In the genomic region with DNA sequence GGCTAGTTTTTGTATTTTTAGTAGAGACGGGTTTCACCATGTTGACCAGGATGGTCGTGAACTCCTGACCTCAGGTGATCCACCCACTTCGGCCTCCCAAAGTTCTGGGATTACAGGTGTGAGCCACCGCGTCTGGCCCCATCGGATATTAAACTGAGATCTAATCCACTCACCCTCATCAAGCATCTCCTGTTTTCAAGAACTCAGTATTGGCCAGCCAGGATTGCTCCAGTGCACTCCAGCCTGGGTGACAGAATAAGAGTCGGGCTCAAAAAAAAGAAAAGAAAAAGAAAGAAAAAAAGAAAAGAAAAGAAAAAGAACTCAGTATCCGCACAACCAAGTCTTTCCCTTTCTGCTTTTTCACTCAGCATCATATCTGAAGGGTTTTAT, we compare ENCODE assay signal across 18 cellular contexts.
DNase-seq lines count a peak whose midpoint lies in the region; ATAC-seq and TF ChIP-seq lines count a peak whose summit lies in the region.
"Had no signal": no experiment of that assay in that cellular context is flagged by ENCODE, and none has a peak within 500 bp of the region (broad histone marks: within the 10 kb centered on the region; RNA-seq: fewer than 3 reads in every experiment).

No MANE protein-coding gene starts in this region.

- no peaks in the 10 kb centered on the region for H4K20me1 ChIP-seq in BLaER1
- no peaks in the 10 kb centered on the region for H4K20me1 ChIP-seq in Karpas-422 (ENCODE audit: insufficient read depth, low read depth, low read length)

- H3K27me3 Mint-ChIP-seq in MCF 10A (ENCODE audit: insufficient read depth, unreplicated experiment) (peaks cover 26% of the 10 kb centered on the region), naive B cell (no peaks in the 10 kb centered on the region)
- no peaks in the 10 kb centered on the region for H3K27me3 Mint-ChIP-seq in activated CD8-positive, alpha-beta T cell treated with anti-CD3 and anti-CD28 coated beads, Interleukin-2, amount 10 ng/mL, durations not matched to agents 7 days and 5 days (ENCODE audit: low read depth)
- H3K27me3 Mint-ChIP-seq: activated naive CD8-positive, alpha-beta T cell treated with anti-CD3 and anti-CD28 coated beads, Interleukin-2, amount 10 ng/mL, durations not matched to agents 7 days and 5 days; dendritic cell treated with granulocyte-macrophage colony-stimulating factor and Interleukin-4, amounts not matched to agents 40 ng/mL and 50 ng/mL, for 4 days; stimulated activated memory B cell treated with anti-CD40 and anti-IgM and Interleukin-4, amounts not matched to agents 10 μg/mL and 1 μg/mL and 100 μg/mL, for 72 hours had no signal

- H3K36me3 Mint-ChIP-seq in MCF 10A (ENCODE audit: insufficient read depth, unreplicated experiment) (no peaks in the 10 kb centered on the region), naive B cell (no peaks in the 10 kb centered on the region)
- H3K36me3 Mint-ChIP-seq in activated CD8-positive, alpha-beta T cell treated with anti-CD3 and anti-CD28 coated beads, Interleukin-2, amount 10 ng/mL, durations not matched to agents 7 days and 5 days (ENCODE audit: low read depth): no peaks in the 10 kb centered on the region
- H3K36me3 Mint-ChIP-seq: activated naive CD8-positive, alpha-beta T cell treated with anti-CD3 and anti-CD28 coated beads, Interleukin-2, amount 10 ng/mL, durations not matched to agents 7 days and 5 days had no signal

- no peaks in the 10 kb centered on the region for H3K9me3 Mint-ChIP-seq in MCF 10A (ENCODE audit: unreplicated experiment)
- H3K9me3 Mint-ChIP-seq in naive B cell: peaks cover 0 to 2% (median 0%) of the 10 kb centered on the region in 7 donors
- no peaks in the 10 kb centered on the region for H3K9me3 Mint-ChIP-seq in activated CD8-positive, alpha-beta T cell treated with anti-CD3 and anti-CD28 coated beads, Interleukin-2, amount 10 ng/mL, durations not matched to agents 7 days and 5 days (ENCODE audit: insufficient read depth)
- H3K9me3 Mint-ChIP-seq: activated naive CD8-positive, alpha-beta T cell treated with anti-CD3 and anti-CD28 coated beads, Interleukin-2, amount 10 ng/mL, durations not matched to agents 7 days and 5 days; stimulated activated memory B cell treated with anti-CD40 and anti-IgM and Interleukin-4, amounts not matched to agents 10 μg/mL and 1 μg/mL and 100 μg/mL, for 72 hours had no signal

- H2AFZ ChIP-seq in Karpas-422 (ENCODE audit: low read length): no peak overlapping the region
- H2AFZ ChIP-seq: hepatocyte had no signal

- no peaks in the 10 kb centered on the region for H3K79me2 ChIP-seq in Karpas-422 (ENCODE audit: low read length)
- H3K79me2 ChIP-seq: hepatocyte had no signal

- ATAC-seq in naive B cell (ENCODE audit: low read depth in 2 of 2) (no peak), HG03460 (IDR thresholded peaks at IDR 0.05; ENCODE audit: unreplicated experiment) (no peak)
- no peak for ATAC-seq in activated CD8-positive, alpha-beta T cell treated with anti-CD3 and anti-CD28 coated beads, Interleukin-2, amount 10 ng/mL, durations not matched to agents 7 days and 5 days
- ATAC-seq: HCT116; stimulated activated memory B cell treated with anti-CD40 and anti-IgM and Interleukin-4, amounts not matched to agents 10 μg/mL and 1 μg/mL and 100 μg/mL, for 72 hours had no signal

- H3K4me3 Mint-ChIP-seq in MCF 10A (ENCODE audit: unreplicated experiment): peak overlapping the region; percentile 67
- peak overlapping the region in 6 of 8 donors; percentile 52 to 92 (median 86) for H3K4me3 Mint-ChIP-seq in naive B cell
- no peak overlapping the region for H3K4me3 Mint-ChIP-seq in activated CD8-positive, alpha-beta T cell treated with anti-CD3 and anti-CD28 coated beads, Interleukin-2, amount 10 ng/mL, durations not matched to agents 7 days and 5 days
- H3K4me3 Mint-ChIP-seq: activated naive CD8-positive, alpha-beta T cell treated with anti-CD3 and anti-CD28 coated beads, Interleukin-2, amount 10 ng/mL, durations not matched to agents 7 days and 5 days; dendritic cell treated with granulocyte-macrophage colony-stimulating factor and Interleukin-4, amounts not matched to agents 40 ng/mL and 50 ng/mL, for 4 days; stimulated activated memory B cell treated with anti-CD40 and anti-IgM and Interleukin-4, amounts not matched to agents 10 μg/mL and 1 μg/mL and 100 μg/mL, for 72 hours had no signal

- peaks cover 16% of the 10 kb centered on the region for H3K27me3 ChIP-seq in BLaER1
- H3K27me3 ChIP-seq in Karpas-422 (ENCODE audit: low read length): no peaks in the 10 kb centered on the region
- H3K27me3 ChIP-seq in thyroid gland: no peaks in the 10 kb centered on the region
- H3K27me3 ChIP-seq: hepatocyte, sigmoid colon, tibial nerve had no signal

- H3K9ac ChIP-seq in BLaER1: no peak overlapping the region
- no peak overlapping the region for H3K9ac ChIP-seq in Karpas-422 (ENCODE audit: low read length)

- 95 to 98% methylated on average over 8 of the region's 8 CpGs for WGBS in thyroid gland, 2 donors

- no peaks in the 10 kb centered on the region for H3K9me2 ChIP-seq in Karpas-422 (replicated peaks; ENCODE audit: insufficient read depth, low read length)

- H3K36me3 ChIP-seq in BLaER1: peaks cover 55% of the 10 kb centered on the region
- no peaks in the 10 kb centered on the region for H3K36me3 ChIP-seq in Karpas-422 (ENCODE audit: insufficient read depth, low read length)
- no peaks in the 10 kb centered on the region for H3K36me3 ChIP-seq in thyroid gland
- H3K36me3 ChIP-seq: sigmoid colon, tibial nerve had no signal

- no peak for TF ChIP-seq POLR2A in thyroid gland (IDR thresholded peaks at IDR 0.05)

- H3K4me3 ChIP-seq in BLaER1 (peak overlapping the region; percentile 63), Karpas-422 (ENCODE audit: low read length) (peak overlapping the region; percentile 45; the same call in 1 of the 2 replicates), thyroid gland (replicated peaks in 1 of 3) (peak overlapping the region in 1 of 3 donors; percentile 4)
- H3K4me3 ChIP-seq: hepatocyte had no signal

- TF ChIP-seq CTCF in MCF 10A (IDR thresholded peaks at IDR 0.05; ENCODE audit: unreplicated experiment) (no peak), thyroid gland (IDR thresholded peaks at IDR 0.05) (no peak)

- H3K4me2 ChIP-seq in BLaER1 (peak overlapping the region; percentile 62), Karpas-422 (ENCODE audit: low read depth, low read length, poor library complexity, severe bottlenecking) (peak overlapping the region; percentile 47)
- H3K4me2 ChIP-seq: hepatocyte had no signal

- DNase-seq in Karpas-422 (no peak), MCF 10A (ENCODE audit: unreplicated experiment) (no peak), naive B cell (no peak), thyroid gland (no peak), NCI-H1694 (lab: John Stamatoyannopoulos, UW) (no peak)
- DNase-seq in activated CD8-positive, alpha-beta T cell treated with anti-CD3 and anti-CD28 coated beads, Interleukin-2, amount 10 ng/mL, durations not matched to agents 7 days and 5 days: no peak
- DNase-seq: activated CD4-positive, alpha-beta T cell treated with anti-CD3 and anti-CD28 coated beads for 48 hours; activated naive CD8-positive, alpha-beta T cell treated with anti-CD3 and anti-CD28 coated beads, Interleukin-2, amount 10 ng/mL, durations not matched to agents 7 days and 5 days; Caco-2; NCI-H524 treated with DMSO at 0.1 percent for 48 hours had no signal

- H3K4me1 Mint-ChIP-seq in MCF 10A (ENCODE audit: insufficient read depth, unreplicated experiment) (peaks cover 8% of the 10 kb centered on the region), naive B cell (peaks cover 0 to 10% (median 0%) of the 10 kb centered on the region in 3 donors)
- H3K4me1 Mint-ChIP-seq in activated CD8-positive, alpha-beta T cell treated with anti-CD3 and anti-CD28 coated beads, Interleukin-2, amount 10 ng/mL, durations not matched to agents 7 days and 5 days (ENCODE audit: low read depth): no peaks in the 10 kb centered on the region
- H3K4me1 Mint-ChIP-seq: activated naive CD8-positive, alpha-beta T cell treated with anti-CD3 and anti-CD28 coated beads, Interleukin-2, amount 10 ng/mL, durations not matched to agents 7 days and 5 days; stimulated activated memory B cell treated with anti-CD40 and anti-IgM and Interleukin-4, amounts not matched to agents 10 μg/mL and 1 μg/mL and 100 μg/mL, for 72 hours had no signal

- CTCF ChIA-PET in MCF 10A (lab: Yijun Ruan, JAX): interaction anchor here (0.6 to 4.2 kb wide), 4 partner anchors 35 to 1614 kb away, joined by 3 to 22 read pairs (median 3); no protein-coding TSS in a partner anchor
- CTCF ChIA-PET in activated CD8-positive, alpha-beta T cell treated with anti-CD3 and anti-CD28 coated beads, Interleukin-2, amount 10 ng/mL, durations not matched to agents 7 days and 5 days (lab: Charles Lee): no interaction called here

- POLR2A ChIA-PET in MCF 10A (lab: Yijun Ruan, JAX): interaction anchor here (0.8 to 1.5 kb wide), 2 partner anchors 35 to 81 kb away, joined by 3 to 5 read pairs; no protein-coding TSS in a partner anchor
- POLR2A ChIA-PET in activated CD8-positive, alpha-beta T cell treated with anti-CD3 and anti-CD28 coated beads, Interleukin-2, amount 10 ng/mL, durations not matched to agents 7 days and 5 days (lab: Charles Lee): no interaction called here

- peaks cover 35% of the 10 kb centered on the region for H3K9me3 ChIP-seq in BLaER1
- no peaks in the 10 kb centered on the region for H3K9me3 ChIP-seq in Karpas-422 (ENCODE audit: low read length)
- H3K9me3 ChIP-seq in thyroid gland: no peaks in the 10 kb centered on the region
- H3K9me3 ChIP-seq: Caco-2, sigmoid colon had no signal

- intact Hi-C loops in MCF 10A (cut with micrococcal nuclease) (loop anchor here (1.0 to 10.0 kb wide), 7 partner anchors 17 to 1961 kb away; partner anchors contain the start of gene RAP2C), thyroid gland (cut with DNase I) (no loop called here)

- H3K27ac Mint-ChIP-seq in MCF 10A (ENCODE audit: low read depth, unreplicated experiment) (no peak overlapping the region), naive B cell (peak overlapping the region in 2 of 6 donors; percentile 28 to 77)
- no peak overlapping the region for H3K27ac Mint-ChIP-seq in activated CD8-positive, alpha-beta T cell treated with anti-CD3 and anti-CD28 coated beads, Interleukin-2, amount 10 ng/mL, durations not matched to agents 7 days and 5 days
- H3K27ac Mint-ChIP-seq: activated naive CD8-positive, alpha-beta T cell treated with anti-CD3 and anti-CD28 coated beads, Interleukin-2, amount 10 ng/mL, durations not matched to agents 7 days and 5 days; dendritic cell treated with granulocyte-macrophage colony-stimulating factor and Interleukin-4, amounts not matched to agents 40 ng/mL and 50 ng/mL, for 4 days; stimulated activated memory B cell treated with anti-CD40 and anti-IgM and Interleukin-4, amounts not matched to agents 10 μg/mL and 1 μg/mL and 100 μg/mL, for 72 hours had no signal

- BruUV-seq in MCF 10A (replicated peaks; lab: Mats Ljungman, UMichigan): no TSS peak

- H3K4me1 ChIP-seq in BLaER1 (no peaks in the 10 kb centered on the region; the same call in 1 of the 2 replicates), Karpas-422 (ENCODE audit: low read length) (peaks cover 9% of the 10 kb centered on the region), thyroid gland (no peaks in the 10 kb centered on the region)
- H3K4me1 ChIP-seq: Caco-2, sigmoid colon, tibial nerve had no signal

- H3K27ac ChIP-seq in BLaER1 (no peak overlapping the region), Karpas-422 (ENCODE audit: low read length) (no peak overlapping the region), thyroid gland (no peak overlapping the region)
- H3K27ac ChIP-seq: hepatocyte, tibial nerve had no signal
